In genomic region chr15:67049351-67050044, GRCh38 we compare ENCODE assay signal across 9 cellular contexts. TPM values are rescaled to one million over a fixed set of nuclear protein-coding genes. Genes with fewer than 3 reads are reported as not detected.
DNase-seq lines count a peak whose midpoint lies in the region; ATAC-seq and TF ChIP-seq lines count a peak whose summit lies in the region.
"Had no signal": no experiment of that assay in that cellular context is flagged by ENCODE, and none has a peak within 500 bp of the region (broad histone marks: within the 10 kb centered on the region; RNA-seq: fewer than 3 reads in every experiment).

No MANE protein-coding gene starts in this region.

- H3K9ac ChIP-seq in liver (ENCODE audit: low read depth in 1 of 2, low read length in 2 of 2), result peak overlapping the region; percentile 1 to 26

- no peak for TF ChIP-seq RAD21 in liver (IDR thresholded peaks at IDR 0.05)

- WGBS in liver, result 47% methylated on average over 6 of the region's 6 CpGs
- 50 to 67% methylated on average over 6 of the region's 6 CpGs for WGBS in tibial nerve, 2 donors

- DNase-seq in HT1080 (ENCODE audit: low read depth), result peak; percentile 87
- no peak for DNase-seq in breast epithelium (ENCODE audit: low spot score in 2 of 2)
- no peak for DNase-seq in tibial nerve (ENCODE audit: low spot score in 2 of 2)
- no peak for DNase-seq in nucleus accumbens (lab: John Stamatoyannopoulos, UW)
- DNase-seq in NCI-H187 treated with DMSO at 0.1 percent for 48 hours (lab: John Stamatoyannopoulos, UW), result no peak
- no peak for DNase-seq in NCI-H2081 treated with DMSO at 0.1 percent for 48 hours (lab: John Stamatoyannopoulos, UW)
- DNase-seq: natural killer cell had no signal

- TF ChIP-seq POLR2A in breast epithelium (IDR thresholded peaks at IDR 0.05), result no peak
- TF ChIP-seq POLR2A in tibial nerve (IDR thresholded peaks at IDR 0.05), result no peak

- TF ChIP-seq CTCF in breast epithelium (IDR thresholded peaks at IDR 0.05) (no peak), liver (IDR thresholded peaks at IDR 0.05; ENCODE audit: low read depth, low read length, missing input control) (no peak), tibial nerve (IDR thresholded peaks at IDR 0.05) (no peak)

- H3K9me3 ChIP-seq in breast epithelium, result no peaks in the 10 kb centered on the region
- no peaks in the 10 kb centered on the region for H3K9me3 ChIP-seq in liver (ENCODE audit: control insufficient read depth in 4 of 4, low read length in 3 of 4)
- H3K9me3 ChIP-seq in tibial nerve, result no peaks in the 10 kb centered on the region

- H3K4me3 ChIP-seq in breast epithelium (no peak overlapping the region), liver (ENCODE audit: low read depth in 1 of 3, low read length in 3 of 3) (no peak overlapping the region), tibial nerve (no peak overlapping the region)

- H3K36me3 ChIP-seq in breast epithelium (no peaks in the 10 kb centered on the region), liver (ENCODE audit: control insufficient read depth in 4 of 4, insufficient read depth in 3 of 4, low read depth in 1 of 4, low read length in 3 of 4) (no peaks in the 10 kb centered on the region), tibial nerve (no peaks in the 10 kb centered on the region)

- TF ChIP-seq EP300 in tibial nerve (IDR thresholded peaks at IDR 0.05), result no peak

- H3K27ac ChIP-seq in breast epithelium, result peak overlapping the region; percentile 45 to 88
- H3K27ac ChIP-seq in liver (ENCODE audit: low read depth in 1 of 2, low read length in 2 of 2), result peak overlapping the region; percentile 95 to 96
- peak overlapping the region; percentile 54 to 73 (median 71) for H3K27ac ChIP-seq in tibial nerve

- H3K4me1 ChIP-seq in breast epithelium (peaks cover 0 to 13% of the 10 kb centered on the region in 2 donors), liver (ENCODE audit: control insufficient read depth in 4 of 4, insufficient read depth in 4 of 4, low read length in 3 of 4) (peaks cover 18 to 68% (median 48%) of the 10 kb centered on the region in 4 donors), tibial nerve (peaks cover 0 to 43% (median 26%) of the 10 kb centered on the region in 4 donors)

- intact Hi-C loops in breast epithelium (cut with DNase I; ENCODE audit: low total_unique reads), result no loop called here

- ATAC-seq in HG03378 (IDR thresholded peaks at IDR 0.05; ENCODE audit: unreplicated experiment), result no peak
- ATAC-seq: natural killer cell had no signal

- no peaks in the 10 kb centered on the region for H3K27me3 ChIP-seq in breast epithelium
- no peaks in the 10 kb centered on the region for H3K27me3 ChIP-seq in liver (ENCODE audit: control insufficient read depth in 4 of 4, insufficient read depth in 4 of 4, low read length in 3 of 4)
- H3K27me3 ChIP-seq in tibial nerve, result no peaks in the 10 kb centered on the region

TF ChIP-seq in liver, 16 proteins besides CTCF, POLR2A, EP300 and RAD21:
- TF ChIP-seq FOXA1 (IDR thresholded peaks at IDR 0.05), result no peak
- peak in 1 of 2 donors; percentile 20 for TF ChIP-seq EGR1 (IDR thresholded peaks at IDR 0.05; ENCODE audit: low read depth in 2 of 2)
TF ChIP-seq in liver: peak in this region for 1.

RNA-seq across cellular contexts. Expression of gene SMAD3, which starts 15.9 kb away (rescaled TPM):
- 20.9 and 39.2 TPM in 2 replicates for total RNA-seq in HT1080 (2014; rRNA removed; shearing (Covaris generic))
- polyA plus RNA-seq in HT1080 (2015; cell fraction: cytosol; rRNA removed), result 99.4 and 115 TPM in 2 replicates
- polyA plus RNA-seq in HT1080 (2015; cell fraction: nucleus; rRNA removed), result 204 and 241 TPM in 2 replicates
- total RNA-seq in breast epithelium, result 10 to 100 TPM; 22.5 to 44.6 (median 33.4) TPM
- total RNA-seq in liver, result 10 to 100 TPM in 1 of 2 donors, 1 to 10 TPM in 1; 4.0 to 12.2 TPM
- polyA plus RNA-seq in liver, result 1 to 10 TPM; 5.2 to 5.7 TPM
- total RNA-seq in tibial nerve, result 10 to 100 TPM; 36.3 to 68.6 (median 44.1) TPM
